In genomic region chr18:55264108-55264507, GRCh38 we compare ENCODE assay signal across 11 cellular contexts.
A peak's percentile ranks its signal among the peaks of the same experiment; 100 is the strongest.
DNase-seq lines count a peak whose midpoint lies in the region; ATAC-seq and TF ChIP-seq lines count a peak whose summit lies in the region.
"Had no signal": no experiment of that assay in that cellular context is flagged by ENCODE, and none has a peak within 500 bp of the region (broad histone marks: within the 10 kb centered on the region; RNA-seq: fewer than 3 reads in every experiment).

No MANE protein-coding gene starts in this region.

- no TSS peak for BruUV-seq in A673 (replicated peaks; lab: Mats Ljungman, UMichigan)

- peak overlapping the region; percentile 44; the same call in 1 of the 2 replicates for H3K9ac ChIP-seq in MM.1S (ENCODE audit: low read length)

- H4K20me1 ChIP-seq in MM.1S (ENCODE audit: insufficient read depth, low read length) = no peaks in the 10 kb centered on the region

- intact Hi-C loops in A673 (cut with micrococcal nuclease; ENCODE audit: unreplicated experiment) = no loop called here

- peaks cover 45% of the 10 kb centered on the region for H3K4me1 ChIP-seq in A673 (ENCODE audit: insufficient read depth, low read length, poor library complexity, severe bottlenecking)
- peaks cover 54% of the 10 kb centered on the region for H3K4me1 ChIP-seq in MM.1S (ENCODE audit: low read length)
- peaks cover 9% of the 10 kb centered on the region for H3K4me1 ChIP-seq in HAP-1

- TF ChIP-seq CTCF in A673 (conservative IDR thresholded peaks at IDR 0.05; ENCODE audit: low read depth, low read length) (no peak), MM.1S (IDR thresholded peaks at IDR 0.05; ENCODE audit: low read length) (no peak), brain microvascular endothelial cell (IDR thresholded peaks at IDR 0.05; ENCODE audit: low read depth, low read length, missing control alignments) (no peak)

- in situ Hi-C loops in brain microvascular endothelial cell (cut with HindIII; ENCODE audit: low pct_ligation_motif_present, low sequenced_read_pairs) = no loop called here
- in situ Hi-C loops in HAP-1 (cut with MboI; ENCODE audit: low sequenced_read_pairs) = no loop called here

- H3K27me3 ChIP-seq in A673 (replicated peaks; ENCODE audit: insufficient read depth, low read depth, low read length, poor library complexity) (no peaks in the 10 kb centered on the region), MM.1S (replicated peaks; ENCODE audit: insufficient read depth, low read length) (no peaks in the 10 kb centered on the region), brain microvascular endothelial cell (replicated peaks) (no peaks in the 10 kb centered on the region), HAP-1 (ENCODE audit: low read depth) (no peaks in the 10 kb centered on the region)

- no peaks in the 10 kb centered on the region for H3K27me3 Mint-ChIP-seq in memory B cell
- H3K27me3 Mint-ChIP-seq: activated naive CD4-positive, alpha-beta T cell treated with anti-CD3 and anti-CD28 coated beads, Interleukin-2, amount 50 U/mL, for 24 hours had no signal

- H3K4me3 Mint-ChIP-seq in memory B cell = no peak overlapping the region
- H3K4me3 Mint-ChIP-seq: activated naive CD4-positive, alpha-beta T cell treated with anti-CD3 and anti-CD28 coated beads, Interleukin-2, amount 50 U/mL, for 24 hours had no signal

- peak overlapping the region; percentile 98 for H3K27ac Mint-ChIP-seq in memory B cell
- H3K27ac Mint-ChIP-seq: activated naive CD4-positive, alpha-beta T cell treated with anti-CD3 and anti-CD28 coated beads, Interleukin-2, amount 50 U/mL, for 24 hours had no signal

- H3K9me3 Mint-ChIP-seq in memory B cell = no peaks in the 10 kb centered on the region
- H3K9me3 Mint-ChIP-seq: activated naive CD4-positive, alpha-beta T cell treated with anti-CD3 and anti-CD28 coated beads, Interleukin-2, amount 50 U/mL, for 24 hours had no signal

- no peak overlapping the region for H2AFZ ChIP-seq in MM.1S (ENCODE audit: low read length)

- CTCF ChIA-PET in A673 (lab: Charles Lee) = interaction anchor here (0.5 kb wide), 1 partner anchor 28 kb away, joined by 4 read pairs; no protein-coding TSS in a partner anchor

- DNase-seq in A673 (ENCODE audit: low spot score) = no peak
- DNase-seq in MM.1S = peak; percentile 82
- no peak for DNase-seq in brain microvascular endothelial cell
- no peak for DNase-seq in memory B cell (ENCODE audit: low spot score in 2 of 2)
- no peak for DNase-seq in HAP-1 (ENCODE audit: low spot score in 2 of 2)
- no peak for DNase-seq in NOMO-1 treated with dmso at 0.1 percent for 144 hours (lab: John Stamatoyannopoulos, UW; ENCODE audit: unreplicated experiment)
- DNase-seq in GDM1 (lab: John Stamatoyannopoulos, UW) = no peak
- no peak for DNase-seq in NCI-H774 (lab: John Stamatoyannopoulos, UW)
- DNase-seq: midbrain, WERI-Rb-1 had no signal

- H3K4me2 ChIP-seq in MM.1S (ENCODE audit: low read depth, low read length) = peak overlapping the region; percentile 46; the same call in 1 of the 2 replicates

- H3K36me3 Mint-ChIP-seq in memory B cell = peaks cover 24% of the 10 kb centered on the region
- H3K36me3 Mint-ChIP-seq: activated naive CD4-positive, alpha-beta T cell treated with anti-CD3 and anti-CD28 coated beads, Interleukin-2, amount 50 U/mL, for 24 hours had no signal

- H3K9me3 ChIP-seq in A673 (ENCODE audit: low read depth, low read length, poor library complexity, severe bottlenecking) (no peaks in the 10 kb centered on the region), MM.1S (replicated peaks; ENCODE audit: insufficient read depth, low read length) (no peaks in the 10 kb centered on the region), HAP-1 (no peaks in the 10 kb centered on the region)

- H3K79me2 ChIP-seq in MM.1S (ENCODE audit: low read length) = peaks cover 59% of the 10 kb centered on the region

- ATAC-seq in memory B cell (ENCODE audit: low read depth) = no peak

- peaks cover 75% of the 10 kb centered on the region for H3K36me3 ChIP-seq in A673 (ENCODE audit: insufficient read depth, low read length, poor library complexity, severe bottlenecking)
- H3K36me3 ChIP-seq in MM.1S (replicated peaks; ENCODE audit: insufficient read depth, low read length) = peaks cover 15% of the 10 kb centered on the region
- peaks cover 3% of the 10 kb centered on the region for H3K36me3 ChIP-seq in brain microvascular endothelial cell (replicated peaks)
- H3K36me3 ChIP-seq in HAP-1 (replicated peaks) = 0 out of 2 replicates have a peak, but pooled peaks cover 3% of the 10 kb centered on the region

- H3K27ac ChIP-seq in A673 (ENCODE audit: low read depth, low read length, poor library complexity, severe bottlenecking) (peak overlapping the region; percentile 8), MM.1S (ENCODE audit: low read length) (peak overlapping the region; percentile 99), brain microvascular endothelial cell (peak overlapping the region; percentile 48)
- H3K27ac ChIP-seq: WERI-Rb-1 had no signal

- H3K4me1 Mint-ChIP-seq in memory B cell = peaks cover 47% of the 10 kb centered on the region
- H3K4me1 Mint-ChIP-seq: activated naive CD4-positive, alpha-beta T cell treated with anti-CD3 and anti-CD28 coated beads, Interleukin-2, amount 50 U/mL, for 24 hours had no signal

- H3F3A ChIP-seq in MM.1S (ENCODE audit: insufficient read depth, low read length) = peaks cover 50% of the 10 kb centered on the region

- no peak overlapping the region for H3K4me3 ChIP-seq in A673 (ENCODE audit: low read depth, low read length, poor library complexity, severe bottlenecking)
- H3K4me3 ChIP-seq in MM.1S (ENCODE audit: low read length) = no peak overlapping the region
- no peak overlapping the region for H3K4me3 ChIP-seq in brain microvascular endothelial cell (ENCODE audit: low read depth, low read length)
- no peak overlapping the region for H3K4me3 ChIP-seq in HAP-1

- POLR2A ChIA-PET in A673 (lab: Charles Lee; ENCODE audit: low non-redundant PET) = no interaction called here

- H3K9me2 ChIP-seq in MM.1S (replicated peaks; ENCODE audit: insufficient read depth, low read length) = no peaks in the 10 kb centered on the region

Comparison
In these comparisons a context has a peak if more than half of its experiments do, and no peak if none do; other contexts are left out.
1. H3K27ac ChIP-seq: peak in every context shown above with its lines; median percentile 99 in MM.1S; 48 in brain microvascular endothelial cell; 8 in A673.